In the genomic region with DNA sequence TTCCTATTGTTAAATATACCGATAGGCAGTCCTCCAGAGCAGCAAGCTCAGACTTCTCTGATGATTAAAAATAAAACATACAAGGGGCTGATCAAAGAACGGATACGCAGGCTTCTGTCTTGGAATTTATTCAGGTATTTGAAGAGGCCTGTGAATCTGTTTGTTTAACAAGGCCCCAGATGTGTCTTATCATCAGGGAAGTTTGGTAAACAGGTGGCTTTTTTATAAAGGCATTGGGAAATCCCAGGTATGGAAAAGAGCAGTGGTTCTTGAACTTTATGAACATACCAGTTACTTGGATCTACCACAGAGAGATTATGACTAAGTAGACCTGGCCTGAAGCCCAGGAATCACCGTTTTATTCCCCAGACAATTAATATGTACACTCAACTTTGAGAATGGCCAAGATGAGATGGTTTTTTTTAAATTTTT, we compare ENCODE assay signal across 14 cellular contexts. TPM values are rescaled to one million over a fixed set of nuclear protein-coding genes. Genes with fewer than 3 reads are reported as not detected.
DNase-seq lines count a peak whose midpoint lies in the region; FAIRE-seq and TF ChIP-seq lines count a peak whose summit lies in the region.
"Had no signal": no experiment of that assay in that cellular context is flagged by ENCODE, and none has a peak within 500 bp of the region (broad histone marks: within the 10 kb centered on the region; RNA-seq: fewer than 3 reads in every experiment).

No MANE protein-coding gene starts in this region.

- no peak overlapping the region for H3K27ac Mint-ChIP-seq in HFFc6
- H3K27ac Mint-ChIP-seq: neural progenitor cell had no signal

- no peak overlapping the region for H3K4me3 Mint-ChIP-seq in HFFc6
- H3K4me3 Mint-ChIP-seq: neural progenitor cell had no signal

- intact Hi-C loops in esophagus squamous epithelium (cut with DNase I) = no loop called here

- H2AFZ ChIP-seq in keratinocyte (ENCODE audit: control insufficient read depth, low read length) = no peak overlapping the region
- H2AFZ ChIP-seq: neural progenitor cell had no signal

- TF ChIP-seq CTCF in AG04449 (IDR thresholded peaks at IDR 0.05; ENCODE audit: insufficient read depth, low read length, missing control alignments) (no peak), HFFc6 (IDR thresholded peaks at IDR 0.05) (no peak), keratinocyte (optimal IDR thresholded peaks at IDR 0.05 in 1 of 3, IDR thresholded peaks at IDR 0.05 in 1 of 3, conservative IDR thresholded peaks at IDR 0.05 in 1 of 3; ENCODE audit: extremely low read depth in 1 of 3, insufficient read depth in 2 of 3, low read length in 3 of 3) (no peak), esophagus squamous epithelium (IDR thresholded peaks at IDR 0.05) (no peak)

- no peaks in the 10 kb centered on the region for H4K20me1 ChIP-seq in keratinocyte (ENCODE audit: control insufficient read depth, extremely low read depth, insufficient read depth, low read length)
- H4K20me1 ChIP-seq: BLaER1 treated with 17β-estradiol and CSF1 and Interleukin-3, amounts not matched to agents 10 nM and 100 nM had no signal

- peaks cover 3% of the 10 kb centered on the region; the same call in 1 of the 2 replicates for H3K9me3 Mint-ChIP-seq in HFFc6
- H3K9me3 Mint-ChIP-seq: neural progenitor cell had no signal

- no peak overlapping the region for H3K4me2 ChIP-seq in keratinocyte (ENCODE audit: control insufficient read depth, extremely low read depth, insufficient read depth, low read depth, low read length)
- H3K4me2 ChIP-seq: BLaER1 treated with 17β-estradiol and CSF1 and Interleukin-3, amounts not matched to agents 10 nM and 100 nM; neural progenitor cell had no signal

- no peak overlapping the region for H3K27ac ChIP-seq in keratinocyte (ENCODE audit: control insufficient read depth, insufficient read depth, low read length)
- no peak overlapping the region for H3K27ac ChIP-seq in esophagus squamous epithelium
- H3K27ac ChIP-seq: BLaER1 treated with 17β-estradiol and CSF1 and Interleukin-3, amounts not matched to agents 10 nM and 100 nM; colonic mucosa; neural progenitor cell; uterus had no signal

- H3K4me3 ChIP-seq in AG04449 (ENCODE audit: low read depth, low read length) = no peak overlapping the region
- H3K4me3 ChIP-seq in keratinocyte (ENCODE audit: control insufficient read depth in 2 of 3, extremely low read depth in 1 of 3, insufficient read depth in 2 of 3, low read depth in 1 of 3, low read length in 3 of 3) = no peak overlapping the region
- no peak overlapping the region for H3K4me3 ChIP-seq in esophagus squamous epithelium
- H3K4me3 ChIP-seq: BLaER1 treated with 17β-estradiol and CSF1 and Interleukin-3, amounts not matched to agents 10 nM and 100 nM; colonic mucosa; neural progenitor cell; uterus had no signal

- H3K36me3 Mint-ChIP-seq in HFFc6 (ENCODE audit: low read depth) = peaks cover 5% of the 10 kb centered on the region

- peaks cover 17% of the 10 kb centered on the region for H3K4me1 Mint-ChIP-seq in HFFc6 (ENCODE audit: low read depth)

- H3K9me3 ChIP-seq in keratinocyte (ENCODE audit: control insufficient read depth, low read depth, low read length) = no peaks in the 10 kb centered on the region
- no peaks in the 10 kb centered on the region for H3K9me3 ChIP-seq in esophagus squamous epithelium
- H3K9me3 ChIP-seq: colonic mucosa, uterus had no signal

- H3K36me3 ChIP-seq in keratinocyte (ENCODE audit: control insufficient read depth in 2 of 2, extremely low read depth in 1 of 2, insufficient read depth in 2 of 2, low read length in 2 of 2) (no peaks in the 10 kb centered on the region), esophagus squamous epithelium (no peaks in the 10 kb centered on the region)
- H3K36me3 ChIP-seq: BLaER1 treated with 17β-estradiol and CSF1 and Interleukin-3, amounts not matched to agents 10 nM and 100 nM; colonic mucosa; neural progenitor cell; uterus had no signal

- WGBS in esophagus squamous epithelium, 2 donors = 31 to 38% methylated on average over 4 of the region's 4 CpGs

- dilution Hi-C loops in keratinocyte (cut with MboI; ENCODE audit: extremely low pct_ligation_motif_present, low sequenced_read_pairs) = no loop called here

- peaks cover 9% of the 10 kb centered on the region for H3K27me3 ChIP-seq in keratinocyte (ENCODE audit: control insufficient read depth, extremely low read depth, insufficient read depth, low read length)
- no peaks in the 10 kb centered on the region for H3K27me3 ChIP-seq in esophagus squamous epithelium
- H3K27me3 ChIP-seq: BLaER1 treated with 17β-estradiol and CSF1 and Interleukin-3, amounts not matched to agents 10 nM and 100 nM; colonic mucosa; neural progenitor cell; uterus had no signal

- FAIRE-seq in keratinocyte (lab: Jason Lieb, UNC) = peak; percentile 69
- FAIRE-seq: TTC549 had no signal

- no peaks in the 10 kb centered on the region for H3K9me1 ChIP-seq in keratinocyte (ENCODE audit: control insufficient read depth, extremely low read depth, insufficient read depth, low read length)

- POLR2A ChIA-PET in AG04449 (lab: Yijun Ruan, JAX) = no interaction called here

- H3K9ac ChIP-seq in keratinocyte (ENCODE audit: control insufficient read depth, extremely low read depth, insufficient read depth, low read length) = no peak overlapping the region
- H3K9ac ChIP-seq: BLaER1 treated with 17β-estradiol and CSF1 and Interleukin-3, amounts not matched to agents 10 nM and 100 nM; neural progenitor cell had no signal

- H3K4me1 ChIP-seq in keratinocyte (ENCODE audit: control insufficient read depth, extremely low read depth, insufficient read depth, low read length) = peaks cover 5% of the 10 kb centered on the region
- H3K4me1 ChIP-seq in esophagus squamous epithelium = peaks cover 0 to 5% (median 0%) of the 10 kb centered on the region in 3 donors
- H3K4me1 ChIP-seq: colonic mucosa, neural progenitor cell, uterus had no signal

- DNase-seq in AG04449 (ENCODE audit: low read depth, low spot score) = peak; percentile 75
- peak; percentile 85 for DNase-seq in HFFc6
- DNase-seq in amniotic stem cell (lab: John Stamatoyannopoulos, UW) = peak; percentile 1
- DNase-seq in keratinocyte (ENCODE audit: low read depth, low spot score) = peak; percentile 66
- no peak for DNase-seq in DMS114 treated with DMSO at 0.1 percent for 48 hours (lab: John Stamatoyannopoulos, UW; ENCODE audit: unreplicated experiment)
- no peak for DNase-seq in middle frontal gyrus (ENCODE audit: extremely low spot score, low spot score)
- DNase-seq in esophagus squamous epithelium (lab: John Stamatoyannopoulos, UW) = no peak
- no peak for DNase-seq in SK-N-DZ (ENCODE audit: low spot score)
- DNase-seq: activated T-cell treated with anti-CD3 and anti-CD28 coated beads, Interleukin-2, amount 50 U/mL, for 48 hours; colonic mucosa had no signal

- H3K79me2 ChIP-seq in keratinocyte (ENCODE audit: control insufficient read depth, insufficient read depth, low read length) = no peaks in the 10 kb centered on the region

- TF ChIP-seq POLR2A in esophagus squamous epithelium (IDR thresholded peaks at IDR 0.05) = no peak

- H3K27me3 Mint-ChIP-seq in HFFc6 (ENCODE audit: insufficient read depth) = no peaks in the 10 kb centered on the region; the same call in 1 of the 2 replicates

- CTCF ChIA-PET in AG04449 (lab: Yijun Ruan, JAX) = no interaction called here

RNA-seq across cellular contexts. Expression of a gene that starts 47.9 kb away (rescaled TPM):
- under 1 TPM; 0.09 to 0.14 (median 0.11) TPM for total RNA-seq in HFFc6 (2021; fragmentation: NEBNext Ultra II Directional; extraction: Animal tissue kit (Norgen Biotek cat#: 25700))
- 0.17 to 0.64 TPM (median 0.18 TPM) in 3 replicates for polyA plus RNA-seq in keratinocyte
- 1.3 TPM for polyA plus RNA-seq in keratinocyte (2011; ENCODE audit: low read depth)
- polyA plus RNA-seq in keratinocyte (2011; cell fraction: cytosol; rRNA removed) = 0.25 and 0.40 TPM in 2 replicates
- 0.45 and 0.46 TPM in 2 replicates for polyA plus RNA-seq in keratinocyte (2011; cell fraction: nucleus; rRNA removed)
- polyA plus RNA-seq in keratinocyte (2012; ENCODE audit: low replicate concordance) = 0.17 and 2.9 TPM in 2 replicates
- 0.58 to 1.2 TPM in 2 of 3 replicates, not detected in the other for polyA minus RNA-seq in keratinocyte
- not detected for polyA minus RNA-seq in keratinocyte (2011; cell fraction: cytosol; rRNA and poly(A)+ RNA removed)
- 1.5 TPM in 2 replicates for polyA minus RNA-seq in keratinocyte (2011; cell fraction: nucleus; rRNA and poly(A)+ RNA removed)
- 10 to 100 TPM in 3 of 4 donors, 1 to 10 TPM in 1; 6.5 to 29.0 (median 19.0) TPM for total RNA-seq in esophagus squamous epithelium
- not detected in 2 replicates for polyA plus RNA-seq in SK-N-DZ (2014; cell fraction: cytosol; rRNA removed)
- polyA plus RNA-seq in SK-N-DZ (2014; cell fraction: nucleus; rRNA removed) = not detected in 2 replicates

Comparison
In these comparisons a context has a peak if more than half of its experiments do, and no peak if none do; other contexts are left out.
1. DNase-seq: peak in AG04449 (single experiment), HFFc6 (single experiment), amniotic stem cell (single experiment) and keratinocyte (single experiment); none in DMS114 treated with DMSO at 0.1 percent for 48 hours (single experiment), middle frontal gyrus (single experiment), esophagus squamous epithelium (single experiment) and SK-N-DZ (single experiment).
2. RNA of a gene that starts 47.9 kb away (total RNA-seq): 6.5 to 29.0 TPM in esophagus squamous epithelium; 0.09 to 0.14 TPM in HFFc6; every median in the first group is over 4 times any median in the second.